Comparison of ENCODE assay signal across 8 cellular contexts in the genomic region with DNA sequence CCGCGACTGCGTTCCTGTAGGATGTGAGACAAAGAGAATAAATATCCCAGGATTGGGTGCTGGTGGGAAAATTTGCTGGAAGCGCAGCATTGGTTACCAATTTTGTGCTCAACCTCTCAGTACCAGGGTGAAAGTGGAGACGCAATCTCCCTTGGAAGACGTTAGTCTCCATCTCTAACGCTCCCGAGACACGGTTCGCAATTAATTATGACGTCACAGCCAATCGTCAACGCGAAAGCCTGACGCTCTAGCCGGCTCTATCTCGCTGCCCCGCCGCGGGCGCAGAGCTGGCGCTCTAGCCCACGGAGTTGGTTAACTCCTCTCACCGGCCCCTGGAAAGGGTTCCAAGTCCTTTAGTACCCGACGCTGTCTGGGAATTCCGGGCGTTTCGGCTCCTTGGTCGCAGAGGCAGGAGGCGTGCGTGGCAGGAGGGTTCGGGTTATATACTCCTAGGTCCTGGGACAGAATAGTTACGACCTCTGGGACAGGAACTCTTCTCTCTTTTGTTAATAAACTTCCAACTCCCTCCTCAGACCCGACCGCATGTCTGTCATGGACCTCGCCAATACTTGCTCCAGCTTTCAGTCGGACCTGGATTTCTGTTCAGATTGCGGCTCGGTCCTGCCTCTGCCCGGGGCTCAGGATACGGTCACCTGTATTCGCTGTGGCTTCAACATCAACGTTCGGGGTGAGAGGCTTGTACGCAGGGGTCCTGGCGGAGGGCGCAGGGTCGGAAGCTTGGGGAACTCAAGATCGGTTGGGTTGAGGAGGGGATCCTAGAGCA. TPM values are rescaled to one million over a fixed set of nuclear protein-coding genes. Genes with fewer than 3 reads are reported as not detected.
DNase-seq lines count a peak whose midpoint lies in the region; ATAC-seq and TF ChIP-seq lines count a peak whose summit lies in the region.

TSS of gene POLR1H (plus strand) at position 284 of the 784 bp plus-strand sequence. CDS start at position 544, 260 bp downstream.

- H3K27ac ChIP-seq in Karpas-422 (ENCODE audit: low read length) = peak within 1 kb of the TSS; percentile 61
- peak within 1 kb of the TSS; percentile 85 to 92 (median 90) for H3K27ac ChIP-seq in esophagus muscularis mucosa (replicated peaks in 1 of 4)

- H3K36me3 ChIP-seq in Karpas-422 (ENCODE audit: insufficient read depth, low read length) (peaks cover 22% of the 10 kb centered on the region; the same call in 1 of the 2 replicates), esophagus muscularis mucosa (peaks cover 0 to 37% (median 18%) of the 10 kb centered on the region in 4 donors)

- H3K4me3 ChIP-seq in Karpas-422 (ENCODE audit: low read length) = peak within 1 kb of the TSS; percentile 98
- peak within 1 kb of the TSS; percentile 79 to 94 (median 89) for H3K4me3 ChIP-seq in esophagus muscularis mucosa

- peaks cover 54% of the 10 kb centered on the region for H3K4me1 ChIP-seq in Karpas-422 (ENCODE audit: low read length)
- peaks cover 22 to 42% (median 37%) of the 10 kb centered on the region in 4 donors for H3K4me1 ChIP-seq in esophagus muscularis mucosa

- 0% methylated on average over 43 of the region's 50 CpGs for WGBS in esophagus muscularis mucosa

- H3K9me3 ChIP-seq in Karpas-422 (ENCODE audit: low read length) (no peaks in the 10 kb centered on the region), esophagus muscularis mucosa (no peaks in the 10 kb centered on the region)

- no peaks in the 10 kb centered on the region for H4K20me1 ChIP-seq in Karpas-422 (ENCODE audit: insufficient read depth, low read depth, low read length)

- H3K79me2 ChIP-seq in Karpas-422 (ENCODE audit: low read length) = peaks cover 55% of the 10 kb centered on the region

- no peaks in the 10 kb centered on the region for H3K27me3 ChIP-seq in Karpas-422 (ENCODE audit: low read length)
- no peaks in the 10 kb centered on the region for H3K27me3 ChIP-seq in esophagus muscularis mucosa

- H3K4me2 ChIP-seq in Karpas-422 (ENCODE audit: low read depth, low read length, poor library complexity, severe bottlenecking) = peak within 1 kb of the TSS; percentile 93

- DNase-seq in DMS53 (lab: John Stamatoyannopoulos, UW) (peak; percentile 99), Karpas-422 (peak; percentile 98), RKO (ENCODE audit: low spot score) (peak; percentile 98), activated T-helper 1 cell treated with Interleukin-2 at 50 U/mL for 16 hours (ENCODE audit: low read depth) (peak; percentile 75), esophagus muscularis mucosa (ENCODE audit: extremely low spot score) (peak; percentile 96), myocyte (ENCODE audit: low read depth) (peak; percentile 98)
- peak; percentile 67 to 81 for DNase-seq in stimulated activated CD8-positive, alpha-beta memory T cell treated with anti-CD3 and anti-CD28 coated beads, Interleukin-7, amount 100 ng/mL, for 48 hours (ENCODE audit: extremely low read depth in 1 of 2, low read depth in 1 of 2)

- H2AFZ ChIP-seq in Karpas-422 (ENCODE audit: low read length) = peak within 1 kb of the TSS; percentile 60

- TF ChIP-seq EP300 in esophagus muscularis mucosa (IDR thresholded peaks at IDR 0.05) = no peak

- intact Hi-C loops in esophagus muscularis mucosa (cut with DNase I) = loop anchor here (10.0 kb wide), 1 partner anchor 116 kb away; the partner anchor contains the start of gene HLA-A

- H3K9ac ChIP-seq in Karpas-422 (ENCODE audit: low read length) = peak within 1 kb of the TSS; percentile 85

- peak; percentile 87 for ATAC-seq in GM21737 (IDR thresholded peaks at IDR 0.05; ENCODE audit: unreplicated experiment)

- H3K9me2 ChIP-seq in Karpas-422 (replicated peaks; ENCODE audit: insufficient read depth, low read length) = no peaks in the 10 kb centered on the region

- TF ChIP-seq POLR2A in esophagus muscularis mucosa (IDR thresholded peaks at IDR 0.05; ENCODE audit: low read depth) = peak; percentile 66

- TF ChIP-seq CTCF in esophagus muscularis mucosa (IDR thresholded peaks at IDR 0.05) = no peak

RNA-seq across cellular contexts. Expression of gene POLR1H, which starts in this region (rescaled TPM):
- 64.3 and 85.1 TPM in 2 replicates for total RNA-seq in Karpas-422 (2014; rRNA removed; shearing (Covaris generic); ENCODE audit: low replicate concordance)
- 10 to 100 TPM; 12.9 to 21.0 (median 17.4) TPM for total RNA-seq in esophagus muscularis mucosa
- 17.9 and 20.2 TPM in 2 replicates for total RNA-seq in myocyte
- polyA plus RNA-seq in myocyte (2012) = 25.9 TPM

Comparison
In these comparisons a context has a peak if more than half of its experiments do, and no peak if none do; other contexts are left out.
1. Peak in every context shown above with its lines: DNase-seq, ATAC-seq, H3K4me3 ChIP-seq and H3K27ac ChIP-seq.